Comparison of ENCODE assay signal across 23 cellular contexts in the genomic region with DNA sequence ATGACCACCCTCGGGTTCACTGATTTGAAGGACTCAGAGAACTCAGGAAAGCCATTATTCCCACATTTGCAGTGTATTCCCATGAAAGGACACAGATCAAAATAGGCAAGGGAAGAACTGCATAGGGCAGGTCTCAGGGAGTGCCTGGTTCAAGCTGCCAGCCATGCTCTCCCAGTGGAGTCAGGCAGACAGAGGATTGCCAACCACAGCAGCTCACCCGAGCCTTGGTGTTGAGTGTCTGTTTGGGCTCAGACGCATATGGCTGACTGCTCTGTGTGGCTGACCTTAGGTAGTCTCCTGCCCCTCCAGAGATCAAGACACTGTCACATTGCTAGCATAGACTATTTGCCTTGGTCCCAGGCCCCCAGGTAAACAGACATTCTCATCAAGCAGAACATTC.
A peak's percentile ranks its signal among the peaks of the same experiment; 100 is the strongest.
DNase-seq lines count a peak whose midpoint lies in the region; ATAC-seq and TF ChIP-seq lines count a peak whose summit lies in the region.
"Had no signal": no experiment of that assay in that cellular context is flagged by ENCODE, and none has a peak within 500 bp of the region (broad histone marks: within the 10 kb centered on the region; RNA-seq: fewer than 3 reads in every experiment).

No MANE protein-coding gene starts in this region.

- DNase-seq in SK-N-SH (no peak), islet precursor cell (peak; percentile 47), osteoblast (ENCODE audit: insufficient read length, low spot score, missing footprints) (no peak), coronary artery (ENCODE audit: low spot score) (no peak), dorsolateral prefrontal cortex (no peak), MM.1S (no peak), brain microvascular endothelial cell (no peak)
- DNase-seq: AML-193, C1 segment of cervical spinal cord, DMS53, GDM1, MV-4-11, NCI-H1105 treated with DMSO at 0.1 percent for 48 hours, NCI-H2029 treated with DMSO at 0.1 percent for 48 hours, NCI-H226, NCI-H748 treated with DMSO at 0.1 percent for 48 hours, SHP77 treated with DMSO at 0.1 percent for 48 hours had no signal

- in situ Hi-C loops in brain microvascular endothelial cell (cut with HindIII; ENCODE audit: low pct_ligation_motif_present, low sequenced_read_pairs) = no loop called here

- peak overlapping the region in 1 of 2 experiments; percentile 56; a peak in 2 of 4 replicates for H3K27ac ChIP-seq in SK-N-SH (ENCODE audit: low read depth in 2 of 2, low read length in 1 of 2)
- peak overlapping the region; percentile 14 for H3K27ac ChIP-seq in osteoblast (ENCODE audit: low read depth, low read length)
- no peak overlapping the region for H3K27ac ChIP-seq in coronary artery
- peak overlapping the region in 2 of 59 donors; percentile 14 to 27 for H3K27ac ChIP-seq in dorsolateral prefrontal cortex
- H3K27ac ChIP-seq in MM.1S (ENCODE audit: low read length) = no peak overlapping the region
- H3K27ac ChIP-seq in brain microvascular endothelial cell = no peak overlapping the region
- H3K27ac ChIP-seq: 22Rv1, KMS-11, RWPE1, SK-N-MC had no signal

- peaks cover 91 to 99% of the 10 kb centered on the region in 2 experiments for H3K36me3 ChIP-seq in SK-N-SH (replicated peaks in 1 of 2; ENCODE audit: control insufficient read depth in 1 of 2, insufficient read depth in 2 of 2, low read length in 1 of 2)
- H3K36me3 ChIP-seq in osteoblast (ENCODE audit: insufficient read depth, low read length) = peaks cover 97% of the 10 kb centered on the region
- H3K36me3 ChIP-seq in MM.1S (replicated peaks; ENCODE audit: insufficient read depth, low read length) = no peaks in the 10 kb centered on the region
- peaks cover 96% of the 10 kb centered on the region for H3K36me3 ChIP-seq in brain microvascular endothelial cell (replicated peaks)
- H3K36me3 ChIP-seq: HAP-1 had no signal

- intact Hi-C loops in dorsolateral prefrontal cortex (cut with DNase I) = no loop called here

- H3K27me3 ChIP-seq in SK-N-SH (ENCODE audit: insufficient read depth) = no peaks in the 10 kb centered on the region
- H3K27me3 ChIP-seq in osteoblast (ENCODE audit: insufficient read depth, low read length) = no peaks in the 10 kb centered on the region
- H3K27me3 ChIP-seq in dorsolateral prefrontal cortex = no peaks in the 10 kb centered on the region
- H3K27me3 ChIP-seq in MM.1S (replicated peaks; ENCODE audit: insufficient read depth, low read length) = no peaks in the 10 kb centered on the region
- H3K27me3 ChIP-seq in brain microvascular endothelial cell (replicated peaks) = no peaks in the 10 kb centered on the region

- peaks cover 17% of the 10 kb centered on the region for H3F3A ChIP-seq in SK-N-SH (replicated peaks; ENCODE audit: insufficient read depth)
- H3F3A ChIP-seq in MM.1S (ENCODE audit: insufficient read depth, low read length) = no peaks in the 10 kb centered on the region

- H3K9me2 ChIP-seq in SK-N-SH (no peaks in the 10 kb centered on the region), MM.1S (replicated peaks; ENCODE audit: insufficient read depth, low read length) (no peaks in the 10 kb centered on the region)

- no peak overlapping the region for H3K4me2 ChIP-seq in SK-N-SH
- no peak overlapping the region for H3K4me2 ChIP-seq in osteoblast (ENCODE audit: insufficient read depth, low read length)
- H3K4me2 ChIP-seq in MM.1S (ENCODE audit: low read depth, low read length) = no peak overlapping the region
- H3K4me2 ChIP-seq: KMS-11 had no signal

- H3K4me1 ChIP-seq in SK-N-SH (ENCODE audit: control insufficient read depth in 1 of 2, insufficient read depth in 2 of 2, low read depth in 1 of 2, low read length in 1 of 2) (peaks cover 30 to 43% of the 10 kb centered on the region in 2 experiments), osteoblast (ENCODE audit: insufficient read depth, low read length) (peaks cover 13% of the 10 kb centered on the region), MM.1S (ENCODE audit: low read length) (no peaks in the 10 kb centered on the region)
- H3K4me1 ChIP-seq: HAP-1 had no signal

- H3K4me3 ChIP-seq in SK-N-SH (ENCODE audit: low read depth in 2 of 2, low read length in 1 of 2) = no peak overlapping the region
- no peak overlapping the region for H3K4me3 ChIP-seq in osteoblast (ENCODE audit: insufficient read depth, low read length)
- H3K4me3 ChIP-seq in coronary artery = no peak overlapping the region
- H3K4me3 ChIP-seq in dorsolateral prefrontal cortex = no peak overlapping the region
- no peak overlapping the region for H3K4me3 ChIP-seq in MM.1S (ENCODE audit: low read length)
- H3K4me3 ChIP-seq in brain microvascular endothelial cell (ENCODE audit: low read depth, low read length) = no peak overlapping the region
- H3K4me3 ChIP-seq: HAP-1, SK-N-MC had no signal

- H3K9ac ChIP-seq in SK-N-SH (no peak overlapping the region), MM.1S (ENCODE audit: low read length) (no peak overlapping the region)
- H3K9ac ChIP-seq: KMS-11 had no signal

- H3K9me3 ChIP-seq in SK-N-SH (no peaks in the 10 kb centered on the region), osteoblast (ENCODE audit: low read depth, low read length) (no peaks in the 10 kb centered on the region), MM.1S (replicated peaks; ENCODE audit: insufficient read depth, low read length) (no peaks in the 10 kb centered on the region)
- H3K9me3 ChIP-seq: HAP-1 had no signal

- WGBS in SK-N-SH (ENCODE audit: low lambda C conversion rate) = 100% methylated on average over 1 of the region's 3 CpGs

- H3K79me2 ChIP-seq in SK-N-SH (ENCODE audit: insufficient read depth) = peaks cover 100% of the 10 kb centered on the region
- peaks cover 64% of the 10 kb centered on the region for H3K79me2 ChIP-seq in osteoblast (ENCODE audit: insufficient read depth, low read length)
- no peaks in the 10 kb centered on the region for H3K79me2 ChIP-seq in MM.1S (ENCODE audit: low read length)

- ATAC-seq in SK-N-SH treated with all-trans-retinoic acid at 6 μM for 48 hours = no peak; the same call in 2 of the 3 replicates

- no peak for TF ChIP-seq EP300 in SK-N-SH (IDR thresholded peaks at IDR 0.05; ENCODE audit: borderline replicate concordance in 1 of 2, low read depth in 1 of 2, low read length in 1 of 2)

- POLR2A ChIA-PET in SK-N-SH (lab: Yijun Ruan, JAX) = no interaction called here

- TF ChIP-seq RAD21 in SK-N-SH (IDR thresholded peaks at IDR 0.05; ENCODE audit: low read length) = no peak

- no peak overlapping the region for H2AFZ ChIP-seq in SK-N-SH (ENCODE audit: low read depth)
- no peak overlapping the region for H2AFZ ChIP-seq in osteoblast (ENCODE audit: low read length)
- no peak overlapping the region for H2AFZ ChIP-seq in MM.1S (ENCODE audit: low read length)

- no peak for TF ChIP-seq CTCF in SK-N-SH (IDR thresholded peaks at IDR 0.05)
- no peak for TF ChIP-seq CTCF in osteoblast (IDR thresholded peaks at IDR 0.05; ENCODE audit: extremely low read depth, low read depth, low read length)
- no peak for TF ChIP-seq CTCF in coronary artery (IDR thresholded peaks at IDR 0.05)
- no peak for TF ChIP-seq CTCF in dorsolateral prefrontal cortex (IDR thresholded peaks at IDR 0.05 in 54 of 56, conservative IDR thresholded peaks at IDR 0.05 in 2 of 56; ENCODE audit: low read depth in 1 of 56, partially characterized antibody in 56 of 56)
- no peak for TF ChIP-seq CTCF in MM.1S (IDR thresholded peaks at IDR 0.05; ENCODE audit: low read length)
- no peak for TF ChIP-seq CTCF in brain microvascular endothelial cell (IDR thresholded peaks at IDR 0.05; ENCODE audit: low read depth, low read length, missing control alignments)

- CTCF ChIA-PET in SK-N-SH (lab: Yijun Ruan, JAX) = interaction anchor here (1.5 to 1.8 kb wide), 2 partner anchors 183 kb away, joined by 4 to 6 read pairs; no protein-coding TSS in a partner anchor

- H4K20me1 ChIP-seq in SK-N-SH (ENCODE audit: insufficient read depth) = peaks cover 37% of the 10 kb centered on the region
- peaks cover 24% of the 10 kb centered on the region for H4K20me1 ChIP-seq in osteoblast (ENCODE audit: insufficient read depth, low read length)
- H4K20me1 ChIP-seq in MM.1S (ENCODE audit: insufficient read depth, low read length) = no peaks in the 10 kb centered on the region

TF ChIP-seq in SK-N-SH treated with all-trans-retinoic acid at 6 μM for 48 hours, 23 proteins besides CTCF, POLR2A, EP300 and RAD21:
- no peak for TF ChIP-seq SNAI2 (CRISPR knock-in tag; IDR thresholded peaks at IDR 0.05)
- TF ChIP-seq, protein P1, sequence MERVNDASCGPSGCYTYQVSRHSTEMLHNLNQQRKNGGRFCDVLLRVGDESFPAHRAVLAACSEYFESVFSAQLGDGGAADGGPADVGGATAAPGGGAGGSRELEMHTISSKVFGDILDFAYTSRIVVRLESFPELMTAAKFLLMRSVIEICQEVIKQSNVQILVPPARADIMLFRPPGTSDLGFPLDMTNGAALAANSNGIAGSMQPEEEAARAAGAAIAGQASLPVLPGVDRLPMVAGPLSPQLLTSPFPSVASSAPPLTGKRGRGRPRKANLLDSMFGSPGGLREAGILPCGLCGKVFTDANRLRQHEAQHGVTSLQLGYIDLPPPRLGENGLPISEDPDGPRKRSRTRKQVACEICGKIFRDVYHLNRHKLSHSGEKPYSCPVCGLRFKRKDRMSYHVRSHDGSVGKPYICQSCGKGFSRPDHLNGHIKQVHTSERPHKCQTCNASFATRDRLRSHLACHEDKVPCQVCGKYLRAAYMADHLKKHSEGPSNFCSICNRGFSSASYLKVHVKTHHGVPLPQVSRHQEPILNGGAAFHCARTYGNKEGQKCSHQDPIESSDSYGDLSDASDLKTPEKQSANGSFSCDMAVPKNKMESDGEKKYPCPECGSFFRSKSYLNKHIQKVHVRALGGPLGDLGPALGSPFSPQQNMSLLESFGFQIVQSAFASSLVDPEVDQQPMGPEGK (CRISPR knock-in tag; IDR thresholded peaks at IDR 0.05; ENCODE audit: borderline replicate concordance) = 0 out of 2 replicates have a peak, but pooled peaks have one; percentile 23

TF ChIP-seq in SK-N-SH, 30 proteins besides CTCF, POLR2A, EP300 and RAD21 (continues in another document):
- TF ChIP-seq, protein P2, sequence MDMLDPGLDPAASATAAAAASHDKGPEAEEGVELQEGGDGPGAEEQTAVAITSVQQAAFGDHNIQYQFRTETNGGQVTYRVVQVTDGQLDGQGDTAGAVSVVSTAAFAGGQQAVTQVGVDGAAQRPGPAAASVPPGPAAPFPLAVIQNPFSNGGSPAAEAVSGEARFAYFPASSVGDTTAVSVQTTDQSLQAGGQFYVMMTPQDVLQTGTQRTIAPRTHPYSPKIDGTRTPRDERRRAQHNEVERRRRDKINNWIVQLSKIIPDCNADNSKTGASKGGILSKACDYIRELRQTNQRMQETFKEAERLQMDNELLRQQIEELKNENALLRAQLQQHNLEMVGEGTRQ (IDR thresholded peaks at IDR 0.05; ENCODE audit: borderline replicate concordance, low read depth, low read length) = no peak
- TF ChIP-seq, protein P3, sequence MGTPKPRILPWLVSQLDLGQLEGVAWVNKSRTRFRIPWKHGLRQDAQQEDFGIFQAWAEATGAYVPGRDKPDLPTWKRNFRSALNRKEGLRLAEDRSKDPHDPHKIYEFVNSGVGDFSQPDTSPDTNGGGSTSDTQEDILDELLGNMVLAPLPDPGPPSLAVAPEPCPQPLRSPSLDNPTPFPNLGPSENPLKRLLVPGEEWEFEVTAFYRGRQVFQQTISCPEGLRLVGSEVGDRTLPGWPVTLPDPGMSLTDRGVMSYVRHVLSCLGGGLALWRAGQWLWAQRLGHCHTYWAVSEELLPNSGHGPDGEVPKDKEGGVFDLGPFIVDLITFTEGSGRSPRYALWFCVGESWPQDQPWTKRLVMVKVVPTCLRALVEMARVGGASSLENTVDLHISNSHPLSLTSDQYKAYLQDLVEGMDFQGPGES (IDR thresholded peaks at IDR 0.05; ENCODE audit: low read depth, low read length) = no peak
